11 cellular contexts compared by ENCODE assay signal in genomic region chr4:168881754-168882153, GRCh38.
A peak's percentile ranks its signal among the peaks of the same experiment; 100 is the strongest.
DNase-seq lines count a peak whose midpoint lies in the region; ATAC-seq and TF ChIP-seq lines count a peak whose summit lies in the region.
"Had no signal": no experiment of that assay in that cellular context is flagged by ENCODE, and none has a peak within 500 bp of the region (broad histone marks: within the 10 kb centered on the region; RNA-seq: fewer than 3 reads in every experiment).

No MANE protein-coding gene starts in this region.

- peak overlapping the region; percentile 56 for H3K27ac Mint-ChIP-seq in progenitor cell of endocrine pancreas
- H3K27ac Mint-ChIP-seq in activated naive CD8-positive, alpha-beta T cell treated with anti-CD3 and anti-CD28 coated beads, Interleukin-2, amount 50 U/mL, for 24 hours = no peak overlapping the region
- H3K27ac Mint-ChIP-seq: naive thymus-derived CD8-positive, alpha-beta T cell had no signal

- peaks cover 0 to 5% of the 10 kb centered on the region in 2 donors for H3K9me3 ChIP-seq in ascending aorta

- intact Hi-C loops in ascending aorta (cut with DNase I) = no loop called here

- TF ChIP-seq CTCF in ascending aorta (IDR thresholded peaks at IDR 0.05) = no peak
- no peak for TF ChIP-seq CTCF in progenitor cell of endocrine pancreas (IDR thresholded peaks at IDR 0.05; ENCODE audit: unreplicated experiment)

- peaks cover 19% of the 10 kb centered on the region for H3K4me1 Mint-ChIP-seq in progenitor cell of endocrine pancreas (ENCODE audit: low read depth)
- peaks cover 9% of the 10 kb centered on the region for H3K4me1 Mint-ChIP-seq in activated naive CD8-positive, alpha-beta T cell treated with anti-CD3 and anti-CD28 coated beads, Interleukin-2, amount 50 U/mL, for 24 hours

- H3K27me3 ChIP-seq in ascending aorta = no peaks in the 10 kb centered on the region

- no peaks in the 10 kb centered on the region for H3K9me3 Mint-ChIP-seq in progenitor cell of endocrine pancreas (ENCODE audit: low read depth)
- no peaks in the 10 kb centered on the region for H3K9me3 Mint-ChIP-seq in activated naive CD8-positive, alpha-beta T cell treated with anti-CD3 and anti-CD28 coated beads, Interleukin-2, amount 50 U/mL, for 24 hours
- H3K9me3 Mint-ChIP-seq: naive thymus-derived CD8-positive, alpha-beta T cell had no signal

- in situ Hi-C loops in Caki2 (cut with HindIII; ENCODE audit: low pct_unique_long_range_greater_than_20kb, low sequenced_read_pairs) = no loop called here

- H3K36me3 ChIP-seq in ascending aorta = peaks cover 13 to 22% of the 10 kb centered on the region in 2 donors

- H3K4me3 ChIP-seq in ascending aorta = no peak overlapping the region

- peaks cover 22% of the 10 kb centered on the region for H3K36me3 Mint-ChIP-seq in progenitor cell of endocrine pancreas (ENCODE audit: insufficient read depth)
- no peaks in the 10 kb centered on the region for H3K36me3 Mint-ChIP-seq in activated naive CD8-positive, alpha-beta T cell treated with anti-CD3 and anti-CD28 coated beads, Interleukin-2, amount 50 U/mL, for 24 hours (ENCODE audit: low read depth)

- peaks cover 3 to 68% of the 10 kb centered on the region in 2 donors for H3K4me1 ChIP-seq in ascending aorta

- peak; percentile 12 for DNase-seq in Caki2 (ENCODE audit: low read depth)
- DNase-seq in ascending aorta (ENCODE audit: low spot score in 2 of 2) = no peak
- DNase-seq in progenitor cell of endocrine pancreas (ENCODE audit: low spot score, unreplicated experiment) = no peak
- DNase-seq in activated naive CD8-positive, alpha-beta T cell treated with anti-CD3 and anti-CD28 coated beads, Interleukin-2, amount 50 U/mL, for 24 hours = no peak
- DNase-seq in NCI-H1436 (lab: John Stamatoyannopoulos, UW) = no peak
- DNase-seq: naive thymus-derived CD8-positive, alpha-beta T cell; NCI-H2081 had no signal

- peak overlapping the region; percentile 85 to 88 for H3K27ac ChIP-seq in ascending aorta

- peak; percentile 10 for ATAC-seq in HG02588 (IDR thresholded peaks at IDR 0.05; ENCODE audit: unreplicated experiment)
- ATAC-seq in activated naive CD8-positive, alpha-beta T cell treated with anti-CD3 and anti-CD28 coated beads, Interleukin-2, amount 50 U/mL, for 24 hours = no peak
- ATAC-seq in HG03565 (IDR thresholded peaks at IDR 0.05; ENCODE audit: unreplicated experiment) = no peak
- no peak for ATAC-seq in GM18519 (IDR thresholded peaks at IDR 0.05; ENCODE audit: low FRiP score, unreplicated experiment)
- ATAC-seq: naive thymus-derived CD8-positive, alpha-beta T cell; Panc1 had no signal

- H3K27me3 Mint-ChIP-seq in progenitor cell of endocrine pancreas = peaks cover 20% of the 10 kb centered on the region
- H3K27me3 Mint-ChIP-seq in activated naive CD8-positive, alpha-beta T cell treated with anti-CD3 and anti-CD28 coated beads, Interleukin-2, amount 50 U/mL, for 24 hours = peaks cover 39% of the 10 kb centered on the region

- no peak overlapping the region for H3K4me3 Mint-ChIP-seq in progenitor cell of endocrine pancreas (ENCODE audit: low read depth)
- H3K4me3 Mint-ChIP-seq in activated naive CD8-positive, alpha-beta T cell treated with anti-CD3 and anti-CD28 coated beads, Interleukin-2, amount 50 U/mL, for 24 hours = no peak overlapping the region
- H3K4me3 Mint-ChIP-seq: naive thymus-derived CD8-positive, alpha-beta T cell had no signal
